Comparison of ENCODE assay signal across 38 cellular contexts in genomic region chr6:29355603-29356002, GRCh38. TPM values are rescaled to one million over a fixed set of nuclear protein-coding genes. Genes with fewer than 3 reads are reported as not detected.
DNase-seq lines count a peak whose midpoint lies in the region; ATAC-seq and TF ChIP-seq lines count a peak whose summit lies in the region.
"Had no signal": no experiment of that assay in that cellular context is flagged by ENCODE, and none has a peak within 500 bp of the region (broad histone marks: within the 10 kb centered on the region; RNA-seq: fewer than 3 reads in every experiment).

No MANE protein-coding gene starts in this region.

- RAD21 ChIA-PET in HCT116 (lab: Charles Lee; ENCODE audit: low non-redundant PET in 1 of 2, low total read pairs in 2 of 2, uncharacterized antibody in 2 of 2, unreplicated experiment in 2 of 2): no interaction called here

- no peak overlapping the region for H3K27ac Mint-ChIP-seq in chondrocyte (ENCODE audit: unreplicated experiment)
- H3K27ac Mint-ChIP-seq: activated B cell treated with CpG ODN at 0.5 μM for 24 hours; activated CD4-positive, alpha-beta T cell treated with anti-CD3 and anti-CD28 coated beads, Interleukin-2, amount 10 ng/mL, durations not matched to agents 7 days and 5 days; activated naive CD8-positive, alpha-beta T cell treated with anti-CD3 and anti-CD28 coated beads, Interleukin-2, amount 10 ng/mL, durations not matched to agents 7 days and 5 days; activated T-cell treated with anti-CD3 and anti-CD28 coated beads, Interleukin-2, amount 50 U/mL, for 24 hours; CD8-positive, alpha-beta memory T cell; stimulated activated memory B cell treated with anti-CD40 and anti-IgM and Interleukin-4, amounts not matched to agents 10 μg/mL and 1 μg/mL and 100 μg/mL, for 72 hours; T-cell had no signal

- CTCF ChIA-PET in HCT116 (lab: Charles Lee): no interaction called here
- CTCF ChIA-PET in Panc1 (lab: Charles Lee): no interaction called here

- BruUV-seq in HCT116 (replicated peaks; lab: Mats Ljungman, UMichigan) (no TSS peak), Panc1 (replicated peaks; lab: Mats Ljungman, UMichigan) (no TSS peak)

- H3K27me3 ChIP-seq in HCT116 (ENCODE audit: insufficient read depth, low read length): no peaks in the 10 kb centered on the region
- peaks cover 5% of the 10 kb centered on the region for H3K27me3 ChIP-seq in Panc1 (ENCODE audit: control insufficient read depth, insufficient read depth, low read length)
- H3K27me3 ChIP-seq in mesendoderm (ENCODE audit: insufficient read depth, low read length, poor library complexity): no peaks in the 10 kb centered on the region
- H3K27me3 ChIP-seq: ascending aorta, cardiac muscle cell, pancreas, SJSA1, transverse colon had no signal

- peaks cover 9% of the 10 kb centered on the region for H3K9me3 Mint-ChIP-seq in chondrocyte (ENCODE audit: low read depth)
- H3K9me3 Mint-ChIP-seq: activated naive CD8-positive, alpha-beta T cell treated with anti-CD3 and anti-CD28 coated beads, Interleukin-2, amount 10 ng/mL, durations not matched to agents 7 days and 5 days; activated T-cell treated with anti-CD3 and anti-CD28 coated beads, Interleukin-2, amount 50 U/mL, for 24 hours had no signal

- no peak overlapping the region for H2BK15ac ChIP-seq in mesendoderm (replicated peaks; ENCODE audit: low read depth)

- no peak overlapping the region for H4K5ac ChIP-seq in mesendoderm (ENCODE audit: low read length)

- no peak overlapping the region for H3K23ac ChIP-seq in mesendoderm (ENCODE audit: low read length)

- H3K27me3 Mint-ChIP-seq in chondrocyte (ENCODE audit: low read depth): peaks cover 11% of the 10 kb centered on the region

- no peak overlapping the region for H4K8ac ChIP-seq in mesendoderm (ENCODE audit: low read depth, low read length)

- H2AFZ ChIP-seq in HCT116 (ENCODE audit: low read depth, low read length, poor library complexity, severe bottlenecking): no peak overlapping the region

- no peak for TF ChIP-seq POLR2A in HCT116 (IDR thresholded peaks at IDR 0.05; ENCODE audit: borderline replicate concordance, extremely low read depth, insufficient read depth, insufficient read length)

- TF ChIP-seq RAD21 in HCT116 (IDR thresholded peaks at IDR 0.05; ENCODE audit: low read depth): peak; percentile 30; the same call in 1 of the 2 replicates

- H3K4me1 Mint-ChIP-seq in chondrocyte (ENCODE audit: low read depth): peaks cover 4% of the 10 kb centered on the region
- H3K4me1 Mint-ChIP-seq: activated B cell treated with CpG ODN at 0.5 μM for 24 hours; activated CD4-positive, alpha-beta T cell treated with anti-CD3 and anti-CD28 coated beads, Interleukin-2, amount 10 ng/mL, durations not matched to agents 7 days and 5 days; activated naive CD8-positive, alpha-beta T cell treated with anti-CD3 and anti-CD28 coated beads, Interleukin-2, amount 10 ng/mL, durations not matched to agents 7 days and 5 days; CD8-positive, alpha-beta memory T cell; stimulated activated memory B cell treated with anti-CD40 and anti-IgM and Interleukin-4, amounts not matched to agents 10 μg/mL and 1 μg/mL and 100 μg/mL, for 72 hours; T-cell had no signal

- H2BK120ac ChIP-seq in mesendoderm (ENCODE audit: low read depth, low read length): no peak overlapping the region

- ATAC-seq in HCT116 (no peak; the same call in 1 of the 2 replicates), Panc1 (no peak), HG02852 (IDR thresholded peaks at IDR 0.05; ENCODE audit: unreplicated experiment) (no peak)
- ATAC-seq: pancreas; stimulated activated memory B cell treated with anti-CD40 and anti-IgM and Interleukin-4, amounts not matched to agents 10 μg/mL and 1 μg/mL and 100 μg/mL, for 72 hours; T-cell had no signal

- POLR2A ChIA-PET in HCT116 (lab: Charles Lee) (no interaction called here), Panc1 (lab: Charles Lee) (no interaction called here)

- H3K4ac ChIP-seq in mesendoderm (ENCODE audit: low read depth, low read length): no peak overlapping the region

- H3K79me1 ChIP-seq in mesendoderm (ENCODE audit: low read length): no peaks in the 10 kb centered on the region

- H3K36me3 Mint-ChIP-seq in chondrocyte (ENCODE audit: low read depth): no peaks in the 10 kb centered on the region
- H3K36me3 Mint-ChIP-seq: activated naive CD8-positive, alpha-beta T cell treated with anti-CD3 and anti-CD28 coated beads, Interleukin-2, amount 10 ng/mL, durations not matched to agents 7 days and 5 days; CD8-positive, alpha-beta memory T cell; stimulated activated memory B cell treated with anti-CD40 and anti-IgM and Interleukin-4, amounts not matched to agents 10 μg/mL and 1 μg/mL and 100 μg/mL, for 72 hours; T-cell had no signal

- no peak overlapping the region for H3K4me2 ChIP-seq in HCT116 (ENCODE audit: low read length)
- H3K4me2 ChIP-seq in mesendoderm (ENCODE audit: low read length): no peak overlapping the region

- no peak overlapping the region for H3K56ac ChIP-seq in mesendoderm (ENCODE audit: low read length)

- H3K9me2 ChIP-seq in HCT116 (ENCODE audit: insufficient read depth): no peaks in the 10 kb centered on the region

- H3K79me2 ChIP-seq in HCT116 (ENCODE audit: insufficient read depth, low read length): no peaks in the 10 kb centered on the region
- no peaks in the 10 kb centered on the region for H3K79me2 ChIP-seq in mesendoderm (ENCODE audit: control insufficient read depth, insufficient read depth, low read length)

- H2AK5ac ChIP-seq in mesendoderm (ENCODE audit: low read length): no peak overlapping the region

- no CpG with 5 or more reads among the region's 1 CpG for WGBS in mesendoderm (ENCODE audit: extremely low coverage, insufficient coverage, low lambda C conversion rate)

- no peaks in the 10 kb centered on the region for H4K20me1 ChIP-seq in HCT116 (ENCODE audit: insufficient read depth)

- DNase-seq in HCT116 (ENCODE audit: low read depth, low spot score): no peak
- no peak for DNase-seq in Panc1 (ENCODE audit: low read depth, low spot score)
- peak; percentile 60 for DNase-seq in mesendoderm
- no peak for DNase-seq in chondrocyte (ENCODE audit: low spot score)
- DNase-seq: activated B cell treated with CpG ODN at 0.5 μM for 24 hours; activated CD4-positive, alpha-beta T cell treated with anti-CD3 and anti-CD28 coated beads, Interleukin-2, amount 10 ng/mL, durations not matched to agents 7 days and 5 days; activated gamma-delta T cell; activated naive CD8-positive, alpha-beta T cell treated with anti-CD3 and anti-CD28 coated beads, Interleukin-2, amount 10 ng/mL, durations not matched to agents 7 days and 5 days; activated T-cell treated with anti-CD3 and anti-CD28 coated beads, Interleukin-2, amount 50 U/mL, for 24 hours; CD8-positive, alpha-beta memory T cell; DMS 273 treated with DMSO at 0.1 percent for 48 hours; effector memory CD4-positive, alpha-beta T cell; EL; islet precursor cell; left ventricle myocardium inferior; mesenchymal stem cell; NCI-H1048; NCI-H1694; NCI-H446 treated with DMSO at 0.1 percent for 48 hours; NCI-H774; pancreas; T-cell; transverse colon had no signal

- no peak overlapping the region for H3K18ac ChIP-seq in mesendoderm (ENCODE audit: low read length)

- TF ChIP-seq CTCF in HCT116 (IDR thresholded peaks at IDR 0.05 in 2 of 3, conservative IDR thresholded peaks at IDR 0.05 in 1 of 3; ENCODE audit: borderline replicate concordance in 1 of 3, insufficient read depth in 1 of 3, low read depth in 2 of 3, low read length in 2 of 3) (peak in 1 of 3 experiments; percentile 30; a peak in 1 of 6 replicates), Panc1 (IDR thresholded peaks at IDR 0.05) (peak; percentile 27; the same call in 1 of the 2 replicates), chondrocyte (IDR thresholded peaks at IDR 0.05) (no peak)

- H2BK5ac ChIP-seq in mesendoderm (ENCODE audit: low read length): no peak overlapping the region

- in situ Hi-C loops in Panc1 (cut with HindIII; ENCODE audit: low pct_unique_long_range_greater_than_20kb, low sequenced_read_pairs): no loop called here

- H3K4me1 ChIP-seq in HCT116 (ENCODE audit: control insufficient read depth in 1 of 2, insufficient read depth in 2 of 2, low read length in 2 of 2): no peaks in the 10 kb centered on the region
- H3K4me1 ChIP-seq in Panc1 (ENCODE audit: control insufficient read depth, insufficient read depth, low read length): no peaks in the 10 kb centered on the region
- H3K4me1 ChIP-seq in mesendoderm (ENCODE audit: control insufficient read depth, low read depth, low read length): no peaks in the 10 kb centered on the region
- H3K4me1 ChIP-seq: ascending aorta, left ventricle myocardium inferior, pancreas, SJSA1, transverse colon had no signal

- intact Hi-C loops in HCT116 (cut with micrococcal nuclease): no loop called here
- intact Hi-C loops in Panc1 (cut with micrococcal nuclease; ENCODE audit: unreplicated experiment): no loop called here

- H3K9me3 ChIP-seq in HCT116 (ENCODE audit: control insufficient read depth in 1 of 2, insufficient read depth in 1 of 2, low read depth in 1 of 2, low read length in 2 of 2): no peaks in the 10 kb centered on the region
- H3K9me3 ChIP-seq in Panc1 (ENCODE audit: control insufficient read depth, insufficient read depth, low read depth, low read length): no peaks in the 10 kb centered on the region
- H3K9me3 ChIP-seq: pancreas, SJSA1, transverse colon had no signal

- no peak overlapping the region for H3K4me3 Mint-ChIP-seq in chondrocyte (ENCODE audit: unreplicated experiment)
- H3K4me3 Mint-ChIP-seq: activated B cell treated with CpG ODN at 0.5 μM for 24 hours; activated CD4-positive, alpha-beta T cell treated with anti-CD3 and anti-CD28 coated beads, Interleukin-2, amount 10 ng/mL, durations not matched to agents 7 days and 5 days; activated naive CD8-positive, alpha-beta T cell treated with anti-CD3 and anti-CD28 coated beads, Interleukin-2, amount 10 ng/mL, durations not matched to agents 7 days and 5 days; activated T-cell treated with anti-CD3 and anti-CD28 coated beads, Interleukin-2, amount 50 U/mL, for 24 hours; CD8-positive, alpha-beta memory T cell; stimulated activated memory B cell treated with anti-CD40 and anti-IgM and Interleukin-4, amounts not matched to agents 10 μg/mL and 1 μg/mL and 100 μg/mL, for 72 hours; T-cell had no signal

- H3K27ac ChIP-seq in HCT116 (ENCODE audit: low read depth, low read length) (no peak overlapping the region), Panc1 (ENCODE audit: low read length) (no peak overlapping the region), mesendoderm (ENCODE audit: low read depth, low read length) (no peak overlapping the region)
- H3K27ac ChIP-seq: ascending aorta, cardiac muscle cell, coronary artery, left ventricle myocardium inferior, pancreas, RWPE1, SJSA1, transverse colon had no signal

- H3K36me3 ChIP-seq in HCT116 (ENCODE audit: control insufficient read depth in 1 of 2, insufficient read depth in 2 of 2, low read length in 2 of 2) (no peaks in the 10 kb centered on the region), Panc1 (ENCODE audit: control insufficient read depth, insufficient read depth, low read length) (no peaks in the 10 kb centered on the region), mesendoderm (ENCODE audit: control insufficient read depth, insufficient read depth, low read length) (no peaks in the 10 kb centered on the region)
- H3K36me3 ChIP-seq: ascending aorta, cardiac muscle cell, left ventricle myocardium inferior, pancreas, SJSA1, transverse colon had no signal

- H3K4me3 ChIP-seq in HCT116 (replicated peaks in 1 of 2; ENCODE audit: low read depth in 1 of 2, low read length in 2 of 2) (no peak overlapping the region), Panc1 (ENCODE audit: low read depth in 2 of 2, low read length in 2 of 2) (no peak overlapping the region), mesendoderm (ENCODE audit: low read length) (no peak overlapping the region)
- H3K4me3 ChIP-seq: ascending aorta, cardiac muscle cell, coronary artery, left ventricle myocardium inferior, pancreas, SJSA1, transverse colon had no signal

- H3K9ac ChIP-seq in HCT116 (ENCODE audit: low read length): no peak overlapping the region
- H3K9ac ChIP-seq in mesendoderm (ENCODE audit: low read length): no peak overlapping the region

RNA-seq across cellular contexts. Expression of gene OR5V1, which starts 13.1 kb away (rescaled TPM):
- total RNA-seq in HCT116 (2021; ENCODE audit: unreplicated experiment): not detected
- not detected in 2 replicates for polyA plus RNA-seq in HCT116 (2012)
- not detected for total RNA-seq in Panc1 (2021; ENCODE audit: unreplicated experiment)
- not detected for polyA plus RNA-seq in Panc1 (2012; ENCODE audit: insufficient read length)
- polyA plus RNA-seq in mesendoderm (2013, experiment 1 of 2): not detected
- not detected for polyA plus RNA-seq in mesendoderm (2013, experiment 2 of 2)
- not detected in 3 replicates for total RNA-seq in chondrocyte
- total RNA-seq: activated B cell treated with CpG ODN at 0.5 μM for 24 hours; activated CD4-positive, alpha-beta T cell treated with anti-CD3 and anti-CD28 coated beads, Interleukin-2, amount 10 ng/mL, durations not matched to agents 7 days and 5 days; activated naive CD8-positive, alpha-beta T cell treated with anti-CD3 and anti-CD28 coated beads, Interleukin-2, amount 10 ng/mL, durations not matched to agents 7 days and 5 days; ascending aorta; cardiac muscle cell; CD8-positive, alpha-beta memory T cell; epithelial cell of proximal tubule; glomerular endothelial cell; left ventricle myocardium inferior; pancreas; renal cortical epithelial cell; SJSA1; skeletal muscle tissue; subcutaneous adipose tissue; T-cell; transverse colon had no signal
- polyA plus RNA-seq: AG04450; BJ; cardiac muscle cell; CD8-positive, alpha-beta memory T cell; neural cell; pancreas had no signal

RNA-seq across cellular contexts. Expression of gene OR12D3, which starts 19.5 kb away (rescaled TPM):
- total RNA-seq in HCT116 (2021; ENCODE audit: unreplicated experiment) (not detected), Panc1 (2021; ENCODE audit: unreplicated experiment) (not detected), chondrocyte (not detected in 3 replicates)
- polyA plus RNA-seq in HCT116 (2012): not detected in 2 replicates
- not detected for polyA plus RNA-seq in Panc1 (2012; ENCODE audit: insufficient read length)
- not detected for polyA plus RNA-seq in mesendoderm (2013, experiment 1 of 2)
- polyA plus RNA-seq in mesendoderm (2013, experiment 2 of 2): not detected
- total RNA-seq: activated B cell treated with CpG ODN at 0.5 μM for 24 hours; activated CD4-positive, alpha-beta T cell treated with anti-CD3 and anti-CD28 coated beads, Interleukin-2, amount 10 ng/mL, durations not matched to agents 7 days and 5 days; activated naive CD8-positive, alpha-beta T cell treated with anti-CD3 and anti-CD28 coated beads, Interleukin-2, amount 10 ng/mL, durations not matched to agents 7 days and 5 days; ascending aorta; cardiac muscle cell; CD8-positive, alpha-beta memory T cell; epithelial cell of proximal tubule; glomerular endothelial cell; left ventricle myocardium inferior; pancreas; renal cortical epithelial cell; SJSA1; skeletal muscle tissue; subcutaneous adipose tissue; T-cell; transverse colon had no signal
- polyA plus RNA-seq: AG04450; BJ; cardiac muscle cell; CD8-positive, alpha-beta memory T cell; neural cell; pancreas had no signal

RNA-seq across cellular contexts. Expression of gene OR12D2, which starts 39.8 kb away (rescaled TPM):
- total RNA-seq in HCT116 (2021; ENCODE audit: unreplicated experiment) (not detected), Panc1 (2021; ENCODE audit: unreplicated experiment) (not detected), chondrocyte (not detected in 3 replicates)
- polyA plus RNA-seq in HCT116 (2012): not detected in 2 replicates
- polyA plus RNA-seq in Panc1 (2012; ENCODE audit: insufficient read length): not detected
- polyA plus RNA-seq in mesendoderm (2013, experiment 1 of 2): not detected
- polyA plus RNA-seq in mesendoderm (2013, experiment 2 of 2): not detected
- total RNA-seq: activated B cell treated with CpG ODN at 0.5 μM for 24 hours; activated CD4-positive, alpha-beta T cell treated with anti-CD3 and anti-CD28 coated beads, Interleukin-2, amount 10 ng/mL, durations not matched to agents 7 days and 5 days; activated naive CD8-positive, alpha-beta T cell treated with anti-CD3 and anti-CD28 coated beads, Interleukin-2, amount 10 ng/mL, durations not matched to agents 7 days and 5 days; ascending aorta; cardiac muscle cell; CD8-positive, alpha-beta memory T cell; epithelial cell of proximal tubule; glomerular endothelial cell; left ventricle myocardium inferior; pancreas; SJSA1; skeletal muscle tissue; subcutaneous adipose tissue; T-cell; transverse colon had no signal
- polyA plus RNA-seq: AG04450; BJ; cardiac muscle cell; CD8-positive, alpha-beta memory T cell; neural cell; pancreas had no signal

RNA-seq across cellular contexts. Expression of gene OR14J1, which starts 54.1 kb away (rescaled TPM):
- total RNA-seq in HCT116 (2021; ENCODE audit: unreplicated experiment): not detected
- polyA plus RNA-seq in HCT116 (2012): not detected in 2 replicates
- not detected for total RNA-seq in Panc1 (2021; ENCODE audit: unreplicated experiment)
- 0.04 TPM for polyA plus RNA-seq in Panc1 (2012; ENCODE audit: insufficient read length)
- polyA plus RNA-seq in mesendoderm (2013, experiment 1 of 2): not detected
- polyA plus RNA-seq in mesendoderm (2013, experiment 2 of 2): not detected
- total RNA-seq in chondrocyte: not detected in 3 replicates
- total RNA-seq: activated B cell treated with CpG ODN at 0.5 μM for 24 hours; activated CD4-positive, alpha-beta T cell treated with anti-CD3 and anti-CD28 coated beads, Interleukin-2, amount 10 ng/mL, durations not matched to agents 7 days and 5 days; activated naive CD8-positive, alpha-beta T cell treated with anti-CD3 and anti-CD28 coated beads, Interleukin-2, amount 10 ng/mL, durations not matched to agents 7 days and 5 days; ascending aorta; cardiac muscle cell; CD8-positive, alpha-beta memory T cell; epithelial cell of proximal tubule; glomerular endothelial cell; left ventricle myocardium inferior; pancreas; SJSA1; skeletal muscle tissue; subcutaneous adipose tissue; T-cell; transverse colon had no signal
- polyA plus RNA-seq: AG04450; BJ; cardiac muscle cell; CD8-positive, alpha-beta memory T cell; neural cell; pancreas had no signal

RNA-seq across cellular contexts. Expression of gene OR12D1, which starts 59.1 kb away (rescaled TPM):
- total RNA-seq in HCT116 (2021; ENCODE audit: unreplicated experiment) (not detected), Panc1 (2021; ENCODE audit: unreplicated experiment) (not detected), chondrocyte (not detected in 3 replicates)
- polyA plus RNA-seq in HCT116 (2012): not detected in 2 replicates
- not detected for polyA plus RNA-seq in Panc1 (2012; ENCODE audit: insufficient read length)
- not detected for polyA plus RNA-seq in mesendoderm (2013, experiment 1 of 2)
- not detected for polyA plus RNA-seq in mesendoderm (2013, experiment 2 of 2)
- total RNA-seq: activated B cell treated with CpG ODN at 0.5 μM for 24 hours; activated CD4-positive, alpha-beta T cell treated with anti-CD3 and anti-CD28 coated beads, Interleukin-2, amount 10 ng/mL, durations not matched to agents 7 days and 5 days; activated naive CD8-positive, alpha-beta T cell treated with anti-CD3 and anti-CD28 coated beads, Interleukin-2, amount 10 ng/mL, durations not matched to agents 7 days and 5 days; ascending aorta; cardiac muscle cell; CD8-positive, alpha-beta memory T cell; epithelial cell of proximal tubule; glomerular endothelial cell; left ventricle myocardium inferior; pancreas; renal cortical epithelial cell; SJSA1; skeletal muscle tissue; subcutaneous adipose tissue; T-cell; transverse colon had no signal
- polyA plus RNA-seq: AG04450; BJ; cardiac muscle cell; CD8-positive, alpha-beta memory T cell; neural cell; pancreas had no signal
